16 cellular contexts compared by ENCODE assay signal in the genomic region with DNA sequence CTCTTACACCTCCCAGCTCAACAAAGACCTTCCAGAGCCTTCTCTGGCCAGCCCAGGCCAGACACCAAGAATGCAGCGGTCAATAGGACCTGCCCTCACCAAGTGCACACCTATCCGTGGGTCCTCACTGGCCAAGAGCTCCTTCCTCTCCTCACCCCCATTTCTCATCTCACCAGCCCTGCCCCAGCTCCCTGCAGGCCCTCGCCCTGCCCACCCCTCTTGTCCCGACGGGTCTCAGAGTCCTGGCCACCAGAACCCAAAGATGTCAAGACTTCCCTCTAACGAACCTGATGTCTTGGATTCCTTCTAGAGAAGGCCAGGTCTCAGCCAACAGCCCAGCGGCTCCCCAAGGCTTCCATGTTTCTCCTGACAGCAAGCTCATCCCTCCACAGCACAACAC. TPM values are rescaled to one million over a fixed set of nuclear protein-coding genes. Genes with fewer than 3 reads are reported as not detected.
DNase-seq lines count a peak whose midpoint lies in the region; ATAC-seq and TF ChIP-seq lines count a peak whose summit lies in the region.
"Had no signal": no experiment of that assay in that cellular context is flagged by ENCODE, and none has a peak within 500 bp of the region (broad histone marks: within the 10 kb centered on the region; RNA-seq: fewer than 3 reads in every experiment).

No MANE protein-coding gene starts in this region.

- H3K27ac Mint-ChIP-seq in natural killer cell treated with Interleukin-12 subunit alpha and Interleukin-12 subunit beta and Interleukin-15 and Interleukin-18, amount 100 ng/mL, for 72 hours: no peak overlapping the region
- H3K27ac Mint-ChIP-seq in natural killer cell: no peak overlapping the region

- H3K79me2 ChIP-seq in hepatocyte (no peaks in the 10 kb centered on the region), osteoblast (ENCODE audit: insufficient read depth, low read length) (no peaks in the 10 kb centered on the region)

- WGBS in hepatocyte (ENCODE audit: low lambda C conversion rate, missing lambda C conversion rate): 98% methylated on average over 7 of the region's 7 CpGs

- peaks cover 25% of the 10 kb centered on the region for H3K4me1 ChIP-seq in hepatocyte (ENCODE audit: insufficient read depth)
- H3K4me1 ChIP-seq in osteoblast (ENCODE audit: insufficient read depth, low read length): peaks cover 52% of the 10 kb centered on the region
- H3K4me1 ChIP-seq: A549 had no signal

- H3K36me3 ChIP-seq in hepatocyte (replicated peaks; ENCODE audit: insufficient read depth, low read depth) (no peaks in the 10 kb centered on the region), osteoblast (ENCODE audit: insufficient read depth, low read length) (no peaks in the 10 kb centered on the region)

- H3K9me3 ChIP-seq in hepatocyte (ENCODE audit: low read depth) (no peaks in the 10 kb centered on the region), osteoblast (ENCODE audit: low read depth, low read length) (no peaks in the 10 kb centered on the region)
- H3K9me3 ChIP-seq: A549 had no signal

- H3K9me3 Mint-ChIP-seq in natural killer cell treated with Interleukin-12 subunit alpha and Interleukin-12 subunit beta and Interleukin-15 and Interleukin-18, amount 100 ng/mL, for 72 hours: no peaks in the 10 kb centered on the region
- H3K9me3 Mint-ChIP-seq in natural killer cell: no peaks in the 10 kb centered on the region

- intact Hi-C loops in natural killer cell (cut with micrococcal nuclease): no loop called here

- no peak overlapping the region for H3K4me3 Mint-ChIP-seq in natural killer cell treated with Interleukin-12 subunit alpha and Interleukin-12 subunit beta and Interleukin-15 and Interleukin-18, amount 100 ng/mL, for 72 hours
- no peak overlapping the region for H3K4me3 Mint-ChIP-seq in natural killer cell

- H2AFZ ChIP-seq in hepatocyte (no peak overlapping the region), osteoblast (ENCODE audit: low read length) (no peak overlapping the region)

- H3K27me3 ChIP-seq in hepatocyte (no peaks in the 10 kb centered on the region), osteoblast (ENCODE audit: insufficient read depth, low read length) (no peaks in the 10 kb centered on the region)

- H3K27ac ChIP-seq in hepatocyte (peak overlapping the region; percentile 21), osteoblast (ENCODE audit: low read depth, low read length) (peak overlapping the region; percentile 20)
- H3K27ac ChIP-seq: A549, C4-2B had no signal

- H3K4me2 ChIP-seq in hepatocyte (no peak overlapping the region), osteoblast (ENCODE audit: insufficient read depth, low read length) (peak overlapping the region; percentile 17)
- H3K4me2 ChIP-seq: A549 had no signal

- H3K4me1 Mint-ChIP-seq in natural killer cell treated with Interleukin-12 subunit alpha and Interleukin-12 subunit beta and Interleukin-15 and Interleukin-18, amount 100 ng/mL, for 72 hours (ENCODE audit: low read depth in 2 of 2): no peaks in the 10 kb centered on the region
- H3K4me1 Mint-ChIP-seq in natural killer cell: peaks cover 0 to 4% of the 10 kb centered on the region in 2 donors

- no peak overlapping the region for H3K4me3 ChIP-seq in hepatocyte
- peak overlapping the region; percentile 25 for H3K4me3 ChIP-seq in osteoblast (ENCODE audit: insufficient read depth, low read length)
- H3K4me3 ChIP-seq: A549 had no signal

- H4K20me1 ChIP-seq in hepatocyte (ENCODE audit: insufficient read depth, poor library complexity, severe bottlenecking) (no peaks in the 10 kb centered on the region), osteoblast (ENCODE audit: insufficient read depth, low read length) (no peaks in the 10 kb centered on the region)

- peak; percentile 44 for DNase-seq in natural killer cell treated with Interleukin-12 subunit alpha and Interleukin-12 subunit beta and Interleukin-15 and Interleukin-18, amount 100 ng/mL, for 72 hours (ENCODE audit: low spot score)
- DNase-seq in natural killer cell (no peak), hepatocyte (ENCODE audit: low spot score) (no peak), osteoblast (ENCODE audit: insufficient read length, low spot score, missing footprints) (no peak), SKM-1 (lab: John Stamatoyannopoulos, UW; ENCODE audit: unreplicated experiment) (no peak)
- DNase-seq: GF-D8, GOT3, NCI-H1105 treated with DMSO at 0.1 percent for 48 hours, NCI-H187, NCI-H526 treated with DMSO at 0.1 percent for 48 hours had no signal

- H3K27me3 Mint-ChIP-seq in natural killer cell treated with Interleukin-12 subunit alpha and Interleukin-12 subunit beta and Interleukin-15 and Interleukin-18, amount 100 ng/mL, for 72 hours: peaks cover 0 to 7% of the 10 kb centered on the region in 2 donors
- peaks cover 0 to 7% of the 10 kb centered on the region in 2 donors for H3K27me3 Mint-ChIP-seq in natural killer cell (ENCODE audit: low read depth in 2 of 2)

- H3K36me3 Mint-ChIP-seq in natural killer cell treated with Interleukin-12 subunit alpha and Interleukin-12 subunit beta and Interleukin-15 and Interleukin-18, amount 100 ng/mL, for 72 hours: no peaks in the 10 kb centered on the region
- no peaks in the 10 kb centered on the region for H3K36me3 Mint-ChIP-seq in natural killer cell

- H3K9me2 ChIP-seq in hepatocyte (replicated peaks; ENCODE audit: insufficient read depth): no peaks in the 10 kb centered on the region

- ATAC-seq in natural killer cell treated with Interleukin-12 subunit alpha and Interleukin-12 subunit beta and Interleukin-15 and Interleukin-18, amount 100 ng/mL, for 72 hours: no peak
- no peak for ATAC-seq in natural killer cell
- ATAC-seq in HG02970 (IDR thresholded peaks at IDR 0.05; ENCODE audit: low FRiP score, unreplicated experiment): no peak
- ATAC-seq in HG02981 (IDR thresholded peaks at IDR 0.05; ENCODE audit: unreplicated experiment): no peak
- no peak for ATAC-seq in GM18517 (IDR thresholded peaks at IDR 0.05; ENCODE audit: unreplicated experiment)
- ATAC-seq: A549 had no signal

- TF ChIP-seq CTCF in natural killer cell (IDR thresholded peaks at IDR 0.05): no peak
- TF ChIP-seq CTCF in hepatocyte (IDR thresholded peaks at IDR 0.05; ENCODE audit: poor library complexity): no peak
- TF ChIP-seq CTCF in osteoblast (IDR thresholded peaks at IDR 0.05; ENCODE audit: extremely low read depth, low read depth, low read length): no peak

RNA-seq across cellular contexts. Expression of gene IGF2, which starts 43.6 kb away (rescaled TPM):
- total RNA-seq in natural killer cell treated with Interleukin-12 subunit alpha and Interleukin-12 subunit beta and Interleukin-15 and Interleukin-18, amount 100 ng/mL, for 72 hours: under 1 TPM in 1 of 2 donors, not detected in 1; 0.17 TPM
- total RNA-seq in natural killer cell (not detected), hepatocyte (1,323 and 1,507 TPM in 2 replicates), osteoblast (53.9 and 68.8 TPM in 2 replicates)
- polyA plus RNA-seq in hepatocyte: 2,911 and 3,175 TPM in 2 replicates
- total RNA-seq: OCI-LY7 had no signal

Comparison
In these comparisons a context has a peak if more than half of its experiments do, and no peak if none do; other contexts are left out.
1. RNA of gene IGF2, which starts 43.6 kb away (total RNA-seq): 1,323 to 1,507 TPM in hepatocyte and 53.9 to 68.8 TPM in osteoblast; 0.17 TPM in natural killer cell treated with Interleukin-12 subunit alpha and Interleukin-12 subunit beta and Interleukin-15 and Interleukin-18, amount 100 ng/mL, for 72 hours and not detected in natural killer cell; every median in the first group is over 10 times any median in the second.